Comparison of ENCODE assay signal across 37 cellular contexts in genomic region chr11:44236261-44236660, GRCh38.
"Had no signal": no experiment of that assay in that cellular context is flagged by ENCODE, and none has a peak within 500 bp of the region (broad histone marks: within the 10 kb centered on the region; RNA-seq: fewer than 3 reads in every experiment).

No MANE protein-coding gene starts in this region.

- H3K4me1 Mint-ChIP-seq: activated B cell treated with CpG ODN at 0.5 μM for 24 hours; activated CD4-positive, alpha-beta T cell treated with anti-CD3 and anti-CD28 coated beads for 36 hours; activated CD4-positive, alpha-beta T cell treated with anti-CD3 and anti-CD28 coated beads, Interleukin-2, amount 10 ng/mL, durations not matched to agents 24 days and 14 days; activated CD8-positive, alpha-beta memory T cell treated with anti-CD3 and anti-CD28 coated beads, Interleukin-2, amount 10 ng/mL, durations not matched to agents 7 days and 5 days; activated naive CD4-positive, alpha-beta T cell treated with anti-CD3 and anti-CD28 coated beads, Interleukin-2, amount 50 U/mL, for 24 hours; activated naive CD8-positive, alpha-beta T cell treated with anti-CD3 and anti-CD28 coated beads for 36 hours; activated naive CD8-positive, alpha-beta T cell treated with anti-CD3 and anti-CD28 coated beads, Interleukin-2, amount 50 U/mL, for 24 hours had no signal

- H3K27ac Mint-ChIP-seq: activated B cell treated with CpG ODN at 0.5 μM for 24 hours; activated CD4-positive, alpha-beta memory T cell treated with anti-CD3 and anti-CD28 coated beads for 36 hours; activated CD4-positive, alpha-beta T cell treated with anti-CD3 and anti-CD28 coated beads for 36 hours; activated CD4-positive, alpha-beta T cell treated with anti-CD3 and anti-CD28 coated beads, Interleukin-2, amount 10 ng/mL, durations not matched to agents 24 days and 14 days; activated CD8-positive, alpha-beta memory T cell treated with anti-CD3 and anti-CD28 coated beads, Interleukin-2, amount 10 ng/mL, durations not matched to agents 7 days and 5 days; activated CD8-positive, alpha-beta T cell treated with anti-CD3 and anti-CD28 coated beads, Interleukin-2, amount 10 ng/mL, durations not matched to agents 7 days and 5 days; activated naive CD4-positive, alpha-beta T cell treated with anti-CD3 and anti-CD28 coated beads for 36 hours; activated naive CD4-positive, alpha-beta T cell treated with anti-CD3 and anti-CD28 coated beads, Interleukin-2, amount 50 U/mL, for 24 hours; activated naive CD8-positive, alpha-beta T cell treated with anti-CD3 and anti-CD28 coated beads for 36 hours; activated naive CD8-positive, alpha-beta T cell treated with anti-CD3 and anti-CD28 coated beads, Interleukin-2, amount 50 U/mL, for 24 hours; activated T-helper 1 cell treated with anti-CD3 and anti-CD28 coated beads, Interleukin-12 subunit alpha, Interleukin-12 subunit beta, Interleukin-2, Interleukin-4 antibody, amounts not matched to agents 30 ng/mL and 10 ng/mL and 1 ng/mL, durations not matched to agents 14 hours and 24 hours and 36 hours; activated T-helper 2 cell treated with anti-CD3 and anti-CD28 coated beads, Interferon-gamma antibody, Interleukin-2, Interleukin-4, amounts not matched to agents 10 μg/mL and 5 μg/mL and 100 μg/mL, durations not matched to agents 14 hours and 24 hours and 36 hours; effector memory CD8-positive, alpha-beta T cell; T-helper 17 cell; T-helper 2 cell treated with Interferon-gamma antibody and Interleukin-4, amounts not matched to agents 5 μg/mL and 100 μg/mL, for 36 hours had no signal

- H3K4me1 ChIP-seq: adrenal gland, foreskin keratinocyte had no signal

- H3K4me3 ChIP-seq: adrenal gland, body of pancreas, esophagus muscularis mucosa, gastrocnemius medialis had no signal

- FAIRE-seq: colon had no signal

- H3K9me3 Mint-ChIP-seq: activated B cell treated with CpG ODN at 0.5 μM for 24 hours; activated CD4-positive, alpha-beta memory T cell treated with anti-CD3 and anti-CD28 coated beads for 36 hours; activated naive CD4-positive, alpha-beta T cell treated with anti-CD3 and anti-CD28 coated beads for 36 hours; activated naive CD4-positive, alpha-beta T cell treated with anti-CD3 and anti-CD28 coated beads, Interleukin-2, amount 50 U/mL, for 24 hours; activated naive CD8-positive, alpha-beta T cell treated with anti-CD3 and anti-CD28 coated beads for 36 hours; activated naive CD8-positive, alpha-beta T cell treated with anti-CD3 and anti-CD28 coated beads, Interleukin-2, amount 50 U/mL, for 24 hours; activated T-helper 1 cell treated with anti-CD3 and anti-CD28 coated beads, Interleukin-12 subunit alpha, Interleukin-12 subunit beta, Interleukin-2, Interleukin-4 antibody, amounts not matched to agents 30 ng/mL and 10 ng/mL and 1 ng/mL, durations not matched to agents 14 hours and 24 hours and 36 hours; activated T-helper 2 cell treated with anti-CD3 and anti-CD28 coated beads, Interferon-gamma antibody, Interleukin-2, Interleukin-4, amounts not matched to agents 10 μg/mL and 5 μg/mL and 100 μg/mL, durations not matched to agents 14 hours and 24 hours and 36 hours; effector memory CD8-positive, alpha-beta T cell; T-helper 2 cell treated with Interferon-gamma antibody and Interleukin-4, amounts not matched to agents 5 μg/mL and 100 μg/mL, for 36 hours had no signal

- H3K4me3 Mint-ChIP-seq: activated B cell treated with CpG ODN at 0.5 μM for 24 hours; activated CD4-positive, alpha-beta memory T cell treated with anti-CD3 and anti-CD28 coated beads for 36 hours; activated CD4-positive, alpha-beta T cell treated with anti-CD3 and anti-CD28 coated beads for 36 hours; activated CD4-positive, alpha-beta T cell treated with anti-CD3 and anti-CD28 coated beads, Interleukin-2, amount 10 ng/mL, durations not matched to agents 24 days and 14 days; activated CD8-positive, alpha-beta memory T cell treated with anti-CD3 and anti-CD28 coated beads, Interleukin-2, amount 10 ng/mL, durations not matched to agents 7 days and 5 days; activated CD8-positive, alpha-beta T cell treated with anti-CD3 and anti-CD28 coated beads, Interleukin-2, amount 10 ng/mL, durations not matched to agents 7 days and 5 days; activated naive CD4-positive, alpha-beta T cell treated with anti-CD3 and anti-CD28 coated beads for 36 hours; activated naive CD4-positive, alpha-beta T cell treated with anti-CD3 and anti-CD28 coated beads, Interleukin-2, amount 50 U/mL, for 24 hours; activated naive CD8-positive, alpha-beta T cell treated with anti-CD3 and anti-CD28 coated beads for 36 hours; activated naive CD8-positive, alpha-beta T cell treated with anti-CD3 and anti-CD28 coated beads, Interleukin-2, amount 50 U/mL, for 24 hours; activated T-helper 1 cell treated with anti-CD3 and anti-CD28 coated beads, Interleukin-12 subunit alpha, Interleukin-12 subunit beta, Interleukin-2, Interleukin-4 antibody, amounts not matched to agents 30 ng/mL and 10 ng/mL and 1 ng/mL, durations not matched to agents 14 hours and 24 hours and 36 hours; effector memory CD8-positive, alpha-beta T cell; T-helper 17 cell; T-helper 2 cell treated with Interferon-gamma antibody and Interleukin-4, amounts not matched to agents 5 μg/mL and 100 μg/mL, for 36 hours had no signal

- H3K27ac ChIP-seq: adrenal gland, esophagus muscularis mucosa, foreskin keratinocyte, WERI-Rb-1 had no signal

- DNase-seq: activated B cell treated with CpG ODN at 0.5 μM for 24 hours; activated CD4-positive, alpha-beta memory T cell treated with anti-CD3 and anti-CD28 coated beads for 36 hours; activated CD4-positive, alpha-beta T cell treated with anti-CD3 and anti-CD28 coated beads for 36 hours; activated CD4-positive, alpha-beta T cell treated with anti-CD3 and anti-CD28 coated beads, Interleukin-2, amount 10 ng/mL, durations not matched to agents 24 days and 14 days; activated CD4-positive, CD25-positive, alpha-beta regulatory T cell treated with anti-CD3 and anti-CD28 coated beads, Interleukin-2, amount 50 U/mL, for 72 hours; activated CD8-positive, alpha-beta memory T cell treated with anti-CD3 and anti-CD28 coated beads, Interleukin-2, amount 10 ng/mL, durations not matched to agents 7 days and 5 days; activated CD8-positive, alpha-beta memory T cell treated with anti-CD3 and anti-CD28 coated beads, Interleukin-2, amount 50 U/mL, for 4 hours; activated CD8-positive, alpha-beta T cell treated with anti-CD3 and anti-CD28 coated beads, Interleukin-2, amount 10 ng/mL, durations not matched to agents 7 days and 5 days; activated effector memory CD4-positive, alpha-beta T cell treated with anti-CD3 and anti-CD28 coated beads, Interleukin-2, amount 50 U/mL, for 16 hours; activated naive CD4-positive, alpha-beta T cell treated with anti-CD3 and anti-CD28 coated beads for 36 hours; activated naive CD8-positive, alpha-beta T cell treated with anti-CD3 and anti-CD28 coated beads for 36 hours; activated naive CD8-positive, alpha-beta T cell treated with anti-CD3 and anti-CD28 coated beads, Interleukin-2, amount 50 U/mL, for 24 hours; activated T-cell treated with anti-CD3 and anti-CD28 coated beads, Interleukin-2, amount 50 U/mL, for 1 hour; activated T-cell treated with anti-CD3 and anti-CD28 coated beads, Interleukin-2, amount 50 U/mL, for 48 hours; adrenal gland; amygdala; aorta; body of pancreas; caudate nucleus; cortex of kidney; dermis blood vessel endothelial cell; effector CD4-positive, alpha-beta T cell; effector memory CD8-positive, alpha-beta T cell; erythroblast; foreskin keratinocyte; gastrocnemius medialis; glutamatergic neuron; T-helper 1 cell; T-helper 17 cell; T1000; WERI-Rb-1 had no signal

- H3K9me3 ChIP-seq: adrenal gland, body of pancreas, esophagus muscularis mucosa, gastrocnemius medialis had no signal

- ATAC-seq: activated CD4-positive, alpha-beta T cell treated with anti-CD3 and anti-CD28 coated beads for 36 hours; activated CD8-positive, alpha-beta memory T cell treated with anti-CD3 and anti-CD28 coated beads, Interleukin-2, amount 10 ng/mL, durations not matched to agents 7 days and 5 days; activated CD8-positive, alpha-beta T cell treated with anti-CD3 and anti-CD28 coated beads, Interleukin-2, amount 10 ng/mL, durations not matched to agents 7 days and 5 days; activated naive CD8-positive, alpha-beta T cell treated with anti-CD3 and anti-CD28 coated beads, Interleukin-2, amount 50 U/mL, for 24 hours; body of pancreas; effector memory CD8-positive, alpha-beta T cell; foreskin keratinocyte; T-helper 17 cell had no signal

- H3K36me3 ChIP-seq: adrenal gland, gastrocnemius medialis had no signal

- H3K27me3 Mint-ChIP-seq: activated B cell treated with CpG ODN at 0.5 μM for 24 hours; activated CD4-positive, alpha-beta memory T cell treated with anti-CD3 and anti-CD28 coated beads for 36 hours; activated CD4-positive, alpha-beta T cell treated with anti-CD3 and anti-CD28 coated beads for 36 hours; activated CD4-positive, alpha-beta T cell treated with anti-CD3 and anti-CD28 coated beads, Interleukin-2, amount 10 ng/mL, durations not matched to agents 24 days and 14 days; activated CD8-positive, alpha-beta memory T cell treated with anti-CD3 and anti-CD28 coated beads, Interleukin-2, amount 10 ng/mL, durations not matched to agents 7 days and 5 days; activated naive CD4-positive, alpha-beta T cell treated with anti-CD3 and anti-CD28 coated beads, Interleukin-2, amount 50 U/mL, for 24 hours; activated naive CD8-positive, alpha-beta T cell treated with anti-CD3 and anti-CD28 coated beads for 36 hours; activated naive CD8-positive, alpha-beta T cell treated with anti-CD3 and anti-CD28 coated beads, Interleukin-2, amount 50 U/mL, for 24 hours; effector memory CD8-positive, alpha-beta T cell; T-helper 17 cell had no signal

- H3K27me3 ChIP-seq: adrenal gland, body of pancreas, esophagus muscularis mucosa, foreskin keratinocyte, gastrocnemius medialis had no signal
